Comparison of ENCODE assay signal across 8 cellular contexts in the genomic region with DNA sequence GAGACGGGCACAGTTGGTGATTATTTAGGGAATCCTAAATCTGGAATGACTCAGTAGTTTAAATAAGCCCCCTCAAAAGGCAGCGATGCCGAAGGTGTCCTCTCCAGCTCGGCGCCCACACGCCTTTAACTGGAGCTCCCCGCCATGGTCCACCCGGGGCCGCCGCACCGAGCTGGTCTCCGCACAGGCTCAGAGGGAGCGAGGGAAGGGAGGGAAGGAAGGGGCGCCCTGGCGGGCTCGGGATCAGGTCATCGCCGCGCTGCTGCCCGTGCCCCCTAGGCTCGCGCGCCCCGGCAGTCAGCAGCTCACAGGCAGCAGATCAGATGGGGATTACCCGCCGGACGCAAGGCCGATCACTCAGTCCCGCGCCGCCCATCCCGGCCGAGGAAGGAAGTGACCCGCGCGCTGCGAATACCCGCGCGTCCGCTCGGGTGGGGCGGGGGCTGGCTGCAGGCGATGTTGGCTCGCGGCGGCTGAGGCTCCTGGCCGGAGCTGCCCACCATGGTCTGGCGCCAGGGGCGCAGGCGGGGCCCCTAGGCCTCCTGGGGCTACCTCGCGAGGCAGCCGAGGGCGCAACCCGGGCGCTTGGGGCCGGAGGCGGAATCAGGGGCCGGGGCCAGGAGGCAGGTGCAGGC.
A peak's percentile ranks its signal among the peaks of the same experiment; 100 is the strongest.
DNase-seq lines count a peak whose midpoint lies in the region; ATAC-seq and TF ChIP-seq lines count a peak whose summit lies in the region.

No MANE protein-coding gene starts in this region.

- H3K27ac Mint-ChIP-seq in osteocyte (ENCODE audit: unreplicated experiment) = no peak overlapping the region

- no peaks in the 10 kb centered on the region for H3K9me3 Mint-ChIP-seq in osteocyte (ENCODE audit: unreplicated experiment)

- peak; percentile 53 for DNase-seq in AG20443 (ENCODE audit: low spot score)
- peak; percentile 23 for DNase-seq in NCI-H748 treated with DMSO at 0.1 percent for 48 hours (lab: John Stamatoyannopoulos, UW)
- peak; percentile 19 for DNase-seq in fibroblast of mammary gland (ENCODE audit: low read depth)
- no peak for DNase-seq in osteocyte (ENCODE audit: extremely low spot score, unreplicated experiment)
- DNase-seq in LoVo (ENCODE audit: low spot score) = no peak

- ATAC-seq in GM21526 (IDR thresholded peaks at IDR 0.05; ENCODE audit: low FRiP score, unreplicated experiment) (peak; percentile 54), GM19452 (IDR thresholded peaks at IDR 0.05; ENCODE audit: unreplicated experiment) (no peak), GM18868 (IDR thresholded peaks at IDR 0.05; ENCODE audit: unreplicated experiment) (no peak)

- peaks cover 8% of the 10 kb centered on the region for H3K4me1 Mint-ChIP-seq in osteocyte (ENCODE audit: unreplicated experiment)

- H3K27me3 Mint-ChIP-seq in osteocyte (ENCODE audit: unreplicated experiment) = peaks cover 71% of the 10 kb centered on the region

- peak overlapping the region; percentile 21 for H3K4me3 ChIP-seq in fibroblast of mammary gland (ENCODE audit: control insufficient read depth, low read depth, low read length)

- TF ChIP-seq CTCF in fibroblast of mammary gland (conservative IDR thresholded peaks at IDR 0.05; ENCODE audit: control insufficient read depth, insufficient read depth, low read depth, low read length) (no peak), osteocyte (IDR thresholded peaks at IDR 0.05) (no peak)

- H3K4me3 Mint-ChIP-seq in osteocyte (ENCODE audit: unreplicated experiment) = peak overlapping the region; percentile 72

- H3K36me3 Mint-ChIP-seq in osteocyte (ENCODE audit: unreplicated experiment) = no peaks in the 10 kb centered on the region

Comparison
In these comparisons a context has a peak if more than half of its experiments do, and no peak if none do; other contexts are left out.
1. DNase-seq: peak in AG20443 (single experiment), NCI-H748 treated with DMSO at 0.1 percent for 48 hours (single experiment) and fibroblast of mammary gland (single experiment); none in osteocyte (single experiment) and LoVo (single experiment).